22 cellular contexts compared by ENCODE assay signal in the genomic region with DNA sequence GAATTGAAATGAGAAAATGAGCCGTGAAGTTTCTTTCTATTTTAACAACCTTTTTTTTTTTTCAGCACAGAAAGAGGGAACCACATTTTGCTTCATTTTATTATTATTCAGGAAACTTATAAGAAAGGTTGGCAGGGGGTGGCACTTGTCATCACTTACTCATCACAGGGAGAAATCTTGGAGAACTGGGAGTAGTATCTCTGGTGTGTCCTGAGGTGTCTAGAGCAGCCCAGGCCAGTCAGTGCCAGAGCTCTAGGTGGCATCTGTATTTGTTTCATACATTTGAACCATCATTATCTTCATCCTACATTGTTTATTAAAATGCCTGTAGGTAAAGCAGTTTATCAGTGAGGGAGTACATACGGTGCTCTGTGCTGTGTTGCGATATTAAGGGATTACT. TPM values are rescaled to one million over a fixed set of nuclear protein-coding genes. Genes with fewer than 3 reads are reported as not detected.
DNase-seq lines count a peak whose midpoint lies in the region; ATAC-seq, FAIRE-seq and TF ChIP-seq lines count a peak whose summit lies in the region.
"Had no signal": no experiment of that assay in that cellular context is flagged by ENCODE, and none has a peak within 500 bp of the region (broad histone marks: within the 10 kb centered on the region; RNA-seq: fewer than 3 reads in every experiment).

No MANE protein-coding gene starts in this region.

- TF ChIP-seq POLR2A in breast epithelium (IDR thresholded peaks at IDR 0.05): no peak

- TF ChIP-seq CTCF in MCF 10A (IDR thresholded peaks at IDR 0.05; ENCODE audit: unreplicated experiment): no peak
- TF ChIP-seq CTCF in breast epithelium (IDR thresholded peaks at IDR 0.05): no peak
- TF ChIP-seq CTCF in bronchial epithelial cell (IDR thresholded peaks at IDR 0.05; ENCODE audit: insufficient read depth, low read length, severe bottlenecking): no peak

- H3K27ac ChIP-seq in breast epithelium (no peak overlapping the region), trophoblast cell (ENCODE audit: low read depth, low read length) (peak overlapping the region; percentile 28)
- H3K27ac ChIP-seq: 22Rv1, BLaER1 had no signal

- peak overlapping the region; percentile 57 for H3K14ac ChIP-seq in trophoblast cell (ENCODE audit: low read length)

- peak overlapping the region; percentile 72 for H2BK5ac ChIP-seq in trophoblast cell (ENCODE audit: low read depth, low read length, poor library complexity)

- no peak overlapping the region for H2AK5ac ChIP-seq in trophoblast cell (ENCODE audit: low read length)

- no peaks in the 10 kb centered on the region for H3K79me2 ChIP-seq in trophoblast cell (ENCODE audit: control insufficient read depth, insufficient read depth, low read length, poor library complexity)

- ATAC-seq in GM19035 (IDR thresholded peaks at IDR 0.05; ENCODE audit: unreplicated experiment): no peak

- no peaks in the 10 kb centered on the region for H3K36me3 ChIP-seq in breast epithelium
- no peaks in the 10 kb centered on the region for H3K36me3 ChIP-seq in MG63
- H3K36me3 ChIP-seq in bronchial epithelial cell (ENCODE audit: control insufficient read depth, insufficient read depth, low read length): no peaks in the 10 kb centered on the region
- no peaks in the 10 kb centered on the region for H3K36me3 ChIP-seq in trophoblast cell (ENCODE audit: control insufficient read depth in 1 of 2, insufficient read depth in 2 of 2, low read length in 2 of 2)
- H3K36me3 ChIP-seq: BLaER1 had no signal

- H3K4me3 ChIP-seq in breast epithelium (no peak overlapping the region), MG63 (no peak overlapping the region), bronchial epithelial cell (ENCODE audit: low read depth, low read length) (no peak overlapping the region), trophoblast cell (ENCODE audit: low read depth, low read length) (no peak overlapping the region)
- H3K4me3 ChIP-seq: BLaER1 had no signal

- H4K12ac ChIP-seq in trophoblast cell (ENCODE audit: low read depth, low read length): no peak overlapping the region

- H2BK12ac ChIP-seq in trophoblast cell (ENCODE audit: low read length): no peak overlapping the region

- DNase-seq in MCF 10A (ENCODE audit: unreplicated experiment) (peak; percentile 16), breast epithelium (ENCODE audit: low spot score in 2 of 2) (no peak), MG63 (peak; percentile 11), bronchial epithelial cell (ENCODE audit: low read depth) (peak; percentile 15), trophoblast cell (peak; percentile 8 to 41), SKM-1 (lab: John Stamatoyannopoulos, UW; ENCODE audit: unreplicated experiment) (no peak)
- no peak for DNase-seq in activated T-cell treated with anti-CD3 and anti-CD28 coated beads, Interleukin-2, amount 50 U/mL, for 24 hours
- DNase-seq: Calu3; CD4-positive, alpha-beta memory T cell; DMS53; DND-41; H9 had no signal

- peak overlapping the region; percentile 33 for H3K4ac ChIP-seq in trophoblast cell (ENCODE audit: low read depth, low read length)

- no peak overlapping the region for H3K27ac Mint-ChIP-seq in MCF 10A (ENCODE audit: low read depth, unreplicated experiment)
- H3K27ac Mint-ChIP-seq in activated T-cell treated with anti-CD3 and anti-CD28 coated beads, Interleukin-2, amount 50 U/mL, for 24 hours: no peak overlapping the region
- H3K27ac Mint-ChIP-seq: CD14-positive monocyte; CD4-positive, alpha-beta memory T cell; IgD-negative memory B cell had no signal

- no peaks in the 10 kb centered on the region for H3K27me3 Mint-ChIP-seq in MCF 10A (ENCODE audit: insufficient read depth, unreplicated experiment)
- H3K27me3 Mint-ChIP-seq in activated T-cell treated with anti-CD3 and anti-CD28 coated beads, Interleukin-2, amount 50 U/mL, for 24 hours: no peaks in the 10 kb centered on the region
- H3K27me3 Mint-ChIP-seq: CD4-positive, alpha-beta memory T cell; IgD-negative memory B cell had no signal

- H3K4me1 ChIP-seq in breast epithelium (no peaks in the 10 kb centered on the region), trophoblast cell (ENCODE audit: control insufficient read depth in 1 of 2, insufficient read depth in 2 of 2, low read length in 2 of 2) (peaks cover 10 to 19% of the 10 kb centered on the region in 2 experiments)
- H3K4me1 ChIP-seq: BLaER1 had no signal

- H3K27me3 ChIP-seq in breast epithelium (no peaks in the 10 kb centered on the region), MG63 (no peaks in the 10 kb centered on the region), bronchial epithelial cell (ENCODE audit: control insufficient read depth, insufficient read depth, low read length) (no peaks in the 10 kb centered on the region), trophoblast cell (ENCODE audit: insufficient read depth, low read length) (no peaks in the 10 kb centered on the region)
- H3K27me3 ChIP-seq: BLaER1 had no signal

- no peak overlapping the region for H3K23ac ChIP-seq in trophoblast cell (ENCODE audit: low read length)

- H3K36me3 Mint-ChIP-seq in MCF 10A (ENCODE audit: insufficient read depth, unreplicated experiment): no peaks in the 10 kb centered on the region
- no peaks in the 10 kb centered on the region for H3K36me3 Mint-ChIP-seq in activated T-cell treated with anti-CD3 and anti-CD28 coated beads, Interleukin-2, amount 50 U/mL, for 24 hours (ENCODE audit: low read depth)
- H3K36me3 Mint-ChIP-seq: CD14-positive monocyte; CD4-positive, alpha-beta memory T cell; IgD-negative memory B cell had no signal

- H3K9me3 ChIP-seq in breast epithelium (no peaks in the 10 kb centered on the region), MG63 (no peaks in the 10 kb centered on the region), trophoblast cell (ENCODE audit: insufficient read depth, low read depth, low read length) (no peaks in the 10 kb centered on the region)
- H3K9me3 ChIP-seq: BLaER1 had no signal

- peaks cover 10% of the 10 kb centered on the region for H3K79me1 ChIP-seq in trophoblast cell (ENCODE audit: low read length)

- POLR2A ChIA-PET in MCF 10A (lab: Yijun Ruan, JAX): no interaction called here

- H2AFZ ChIP-seq in trophoblast cell (ENCODE audit: insufficient read depth, low read length, poor library complexity): no peak overlapping the region

- no TSS peak for BruUV-seq in MCF 10A (replicated peaks; lab: Mats Ljungman, UMichigan)

- peak overlapping the region; percentile 79 for H2BK120ac ChIP-seq in trophoblast cell (ENCODE audit: insufficient read depth, low read length, poor library complexity)

- H3K4me2 ChIP-seq in trophoblast cell (ENCODE audit: low read length): no peak overlapping the region
- H3K4me2 ChIP-seq: BLaER1 had no signal

- CTCF ChIA-PET in MCF 10A (lab: Yijun Ruan, JAX): no interaction called here

- intact Hi-C loops in MCF 10A (cut with micrococcal nuclease): no loop called here
- intact Hi-C loops in breast epithelium (cut with DNase I; ENCODE audit: low total_unique reads): no loop called here

- no peak overlapping the region for H3K4me3 Mint-ChIP-seq in MCF 10A (ENCODE audit: unreplicated experiment)
- no peak overlapping the region for H3K4me3 Mint-ChIP-seq in activated T-cell treated with anti-CD3 and anti-CD28 coated beads, Interleukin-2, amount 50 U/mL, for 24 hours
- H3K4me3 Mint-ChIP-seq: CD14-positive monocyte; CD4-positive, alpha-beta memory T cell; H9; IgD-negative memory B cell had no signal

- H4K8ac ChIP-seq in trophoblast cell (ENCODE audit: low read depth, low read length): no peak overlapping the region

- peaks cover 4% of the 10 kb centered on the region for H3K4me1 Mint-ChIP-seq in MCF 10A (ENCODE audit: insufficient read depth, unreplicated experiment)
- H3K4me1 Mint-ChIP-seq in activated T-cell treated with anti-CD3 and anti-CD28 coated beads, Interleukin-2, amount 50 U/mL, for 24 hours (ENCODE audit: low read depth): no peaks in the 10 kb centered on the region
- H3K4me1 Mint-ChIP-seq: CD14-positive monocyte; CD4-positive, alpha-beta memory T cell had no signal

- FAIRE-seq in bronchial epithelial cell (lab: Jason Lieb, UNC): no peak
- FAIRE-seq: G401.6, GM12891, GM18507, H1, HepG2 had no signal

- H3K9me3 Mint-ChIP-seq in MCF 10A (ENCODE audit: unreplicated experiment): no peaks in the 10 kb centered on the region
- no peaks in the 10 kb centered on the region for H3K9me3 Mint-ChIP-seq in activated T-cell treated with anti-CD3 and anti-CD28 coated beads, Interleukin-2, amount 50 U/mL, for 24 hours
- H3K9me3 Mint-ChIP-seq: H9 had no signal

- H4K91ac ChIP-seq in trophoblast cell (ENCODE audit: low read depth, low read length): peak overlapping the region; percentile 76

- H3K18ac ChIP-seq in trophoblast cell (ENCODE audit: low read length): no peak overlapping the region

- WGBS in trophoblast cell (ENCODE audit: extremely low coverage, insufficient coverage, insufficient read length): no CpG with 5 or more reads among the region's 3 CpGs

- H3K9ac ChIP-seq in trophoblast cell (ENCODE audit: low read length): no peak overlapping the region
- H3K9ac ChIP-seq: BLaER1 had no signal

RNA-seq across cellular contexts. Expression of gene ARHGAP24, which starts 43.8 kb away (rescaled TPM):
- total RNA-seq in MCF 10A (2022) (2.6 and 3.2 TPM in 2 replicates), breast epithelium (10 to 100 TPM; 20.6 to 60.2 (median 37.2) TPM), bronchial epithelial cell (11.1 and 12.7 TPM in 2 replicates)
- total RNA-seq in MG63 (2014; rRNA removed; shearing (Covaris generic); ENCODE audit: low replicate concordance): 1.5 and 4.7 TPM in 2 replicates
- polyA plus RNA-seq in trophoblast cell (2013): 24.0 and 25.9 TPM in 2 replicates
- total RNA-seq: CD4-positive, alpha-beta memory T cell had no signal

Comparison
In these comparisons a context has a peak if more than half of its experiments do, and no peak if none do; other contexts are left out.
1. DNase-seq: peak in MCF 10A (single experiment), MG63 (single experiment), bronchial epithelial cell (single experiment) and trophoblast cell (2 of 2); none in breast epithelium (0 of 2), SKM-1 (single experiment) and activated T-cell treated with anti-CD3 and anti-CD28 coated beads, Interleukin-2, amount 50 U/mL, for 24 hours (single experiment).